In the genomic region with DNA sequence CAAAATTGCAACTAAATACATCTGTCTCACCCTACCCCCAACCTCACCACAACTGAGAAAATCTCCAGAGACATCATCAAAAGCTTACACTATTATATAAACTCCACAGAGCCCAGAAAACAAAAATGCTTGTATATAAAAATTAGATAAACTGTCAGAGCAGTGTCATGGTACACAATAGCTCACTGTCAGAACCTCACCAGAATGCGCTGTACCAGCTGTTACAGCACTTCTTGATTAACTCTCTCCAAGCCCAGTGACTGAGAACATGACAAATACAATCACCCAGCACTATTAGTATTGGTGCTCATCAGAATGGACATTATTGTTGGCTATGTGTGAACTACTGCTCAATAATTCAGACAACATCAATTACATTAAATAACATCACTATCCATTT, we compare ENCODE assay signal across 24 cellular contexts.
DNase-seq lines count a peak whose midpoint lies in the region; ATAC-seq and TF ChIP-seq lines count a peak whose summit lies in the region.
"Had no signal": no experiment of that assay in that cellular context is flagged by ENCODE, and none has a peak within 500 bp of the region (broad histone marks: within the 10 kb centered on the region; RNA-seq: fewer than 3 reads in every experiment).

No MANE protein-coding gene starts in this region.

- H3K4me3 Mint-ChIP-seq in nephron (no peak overlapping the region), natural killer cell (no peak overlapping the region)
- H3K4me3 Mint-ChIP-seq: activated CD8-positive, alpha-beta T cell treated with anti-CD3 and anti-CD28 coated beads for 36 hours; B cell; GM23338; naive thymus-derived CD8-positive, alpha-beta T cell had no signal

- H3K27me3 Mint-ChIP-seq in nephron (ENCODE audit: low read depth) (no peaks in the 10 kb centered on the region), natural killer cell (ENCODE audit: low read depth in 2 of 2) (no peaks in the 10 kb centered on the region)
- H3K27me3 Mint-ChIP-seq: activated CD8-positive, alpha-beta T cell treated with anti-CD3 and anti-CD28 coated beads for 36 hours; B cell; naive thymus-derived CD8-positive, alpha-beta T cell had no signal

- H3K9me3 Mint-ChIP-seq in nephron: peaks cover 19% of the 10 kb centered on the region
- no peaks in the 10 kb centered on the region for H3K9me3 Mint-ChIP-seq in natural killer cell
- H3K9me3 Mint-ChIP-seq: activated CD8-positive, alpha-beta T cell treated with anti-CD3 and anti-CD28 coated beads for 36 hours; GM23338; naive thymus-derived CD8-positive, alpha-beta T cell had no signal

- H3K27ac Mint-ChIP-seq in nephron: peak overlapping the region; percentile 10 to 62 (median 24)
- H3K27ac Mint-ChIP-seq in natural killer cell: peak overlapping the region in 1 of 2 donors; percentile 30
- H3K27ac Mint-ChIP-seq: activated CD8-positive, alpha-beta T cell treated with anti-CD3 and anti-CD28 coated beads for 36 hours; B cell; naive thymus-derived CD8-positive, alpha-beta T cell had no signal

- peak overlapping the region; percentile 48 for H3K27ac ChIP-seq in VCaP
- H3K27ac ChIP-seq: 22Rv1, adrenal gland, breast epithelium, colonic mucosa, HL-60, upper lobe of left lung had no signal

- H3K36me3 Mint-ChIP-seq in nephron (ENCODE audit: low read depth) (peaks cover 36% of the 10 kb centered on the region), natural killer cell (peaks cover 7% of the 10 kb centered on the region)

- POLR2A ChIA-PET in HEK293T (lab: Yijun Ruan, JAX): no interaction called here

- intact Hi-C loops in natural killer cell (cut with micrococcal nuclease): no loop called here

- peaks cover 9% of the 10 kb centered on the region for H3K4me1 Mint-ChIP-seq in nephron
- H3K4me1 Mint-ChIP-seq in natural killer cell: peaks cover 8 to 21% of the 10 kb centered on the region in 2 donors
- H3K4me1 Mint-ChIP-seq: B cell had no signal

- DNase-seq in DMS 273 (lab: John Stamatoyannopoulos, UW; ENCODE audit: unreplicated experiment): peak; percentile 12
- no peak for DNase-seq in DMS 273 treated with DMSO at 0.1 percent for 48 hours (lab: John Stamatoyannopoulos, UW)
- peak; percentile 5 for DNase-seq in LHCN-M2 (ENCODE audit: low read depth)
- no peak for DNase-seq in HEK293T (ENCODE audit: extremely low spot score)
- no peak for DNase-seq in natural killer cell
- DNase-seq: activated CD8-positive, alpha-beta T cell treated with anti-CD3 and anti-CD28 coated beads for 36 hours; activated gamma-delta T cell; activated T-cell treated with anti-CD3 and anti-CD28 coated beads for 4 hours; adrenal gland; colonic mucosa; left cardiac atrium; naive thymus-derived CD8-positive, alpha-beta T cell; posterior cingulate gyrus; RPMI8226; T1000; upper lobe of left lung had no signal

- no peak for ATAC-seq in natural killer cell
- no peak for ATAC-seq in HG03045 (IDR thresholded peaks at IDR 0.05; ENCODE audit: unreplicated experiment)
- ATAC-seq: activated CD8-positive, alpha-beta T cell treated with anti-CD3 and anti-CD28 coated beads for 36 hours; GM23338; left cardiac atrium; naive thymus-derived CD8-positive, alpha-beta T cell had no signal

- TF ChIP-seq CTCF in VCaP (conservative IDR thresholded peaks at IDR 0.05) (no peak), nephron (IDR thresholded peaks at IDR 0.05; ENCODE audit: unreplicated experiment in 3 of 3) (no peak), natural killer cell (IDR thresholded peaks at IDR 0.05) (no peak)

- CTCF ChIA-PET in HEK293T (lab: Yijun Ruan, JAX): no interaction called here

TF ChIP-seq in HEK293T, 16 proteins besides CTCF, POLR2A, EP300 and RAD21:
- no peak for TF ChIP-seq BHLHE40 (IDR thresholded peaks at IDR 0.05; ENCODE audit: borderline replicate concordance)
- TF ChIP-seq, protein P1, sequence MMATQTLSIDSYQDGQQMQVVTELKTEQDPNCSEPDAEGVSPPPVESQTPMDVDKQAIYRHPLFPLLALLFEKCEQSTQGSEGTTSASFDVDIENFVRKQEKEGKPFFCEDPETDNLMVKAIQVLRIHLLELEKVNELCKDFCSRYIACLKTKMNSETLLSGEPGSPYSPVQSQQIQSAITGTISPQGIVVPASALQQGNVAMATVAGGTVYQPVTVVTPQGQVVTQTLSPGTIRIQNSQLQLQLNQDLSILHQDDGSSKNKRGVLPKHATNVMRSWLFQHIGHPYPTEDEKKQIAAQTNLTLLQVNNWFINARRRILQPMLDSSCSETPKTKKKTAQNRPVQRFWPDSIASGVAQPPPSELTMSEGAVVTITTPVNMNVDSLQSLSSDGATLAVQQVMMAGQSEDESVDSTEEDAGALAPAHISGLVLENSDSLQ (IDR thresholded peaks at IDR 0.05): no peak

Comparison
In these comparisons a context has a peak if more than half of its experiments do, and no peak if none do; other contexts are left out.
1. DNase-seq: peak in DMS 273 (single experiment) and LHCN-M2 (single experiment); none in DMS 273 treated with DMSO at 0.1 percent for 48 hours (single experiment), HEK293T (single experiment) and natural killer cell (single experiment).